Comparison of ENCODE assay signal across 19 cellular contexts in genomic region chr20:18712116-18712515, GRCh38.
DNase-seq lines count a peak whose midpoint lies in the region; ATAC-seq, FAIRE-seq and TF ChIP-seq lines count a peak whose summit lies in the region.
"Had no signal": no experiment of that assay in that cellular context is flagged by ENCODE, and none has a peak within 500 bp of the region (broad histone marks: within the 10 kb centered on the region; RNA-seq: fewer than 3 reads in every experiment).

No MANE protein-coding gene starts in this region.

- CTCF ChIA-PET in CD8-positive, alpha-beta T cell (lab: Charles Lee) = no interaction called here

- H4K20me1 ChIP-seq in astrocyte (ENCODE audit: insufficient read depth, low read length) = no peaks in the 10 kb centered on the region

- no peaks in the 10 kb centered on the region for H3K27me3 Mint-ChIP-seq in astrocyte (ENCODE audit: low read depth, unreplicated experiment)
- H3K27me3 Mint-ChIP-seq in progenitor cell of endocrine pancreas = no peaks in the 10 kb centered on the region
- no peaks in the 10 kb centered on the region for H3K27me3 Mint-ChIP-seq in CD8-positive, alpha-beta T cell (ENCODE audit: low read depth)
- H3K27me3 Mint-ChIP-seq in activated T-cell treated with anti-CD3 and anti-CD28 coated beads, Interleukin-2, amount 50 U/mL, for 24 hours = no peaks in the 10 kb centered on the region
- H3K27me3 Mint-ChIP-seq in stimulated activated naive B cell treated with anti-CD40 and anti-IgM and Interleukin-4, amounts not matched to agents 10 μg/mL and 1 μg/mL and 100 μg/mL, for 72 hours = no peaks in the 10 kb centered on the region
- H3K27me3 Mint-ChIP-seq: B cell; CD4-positive, alpha-beta T cell had no signal

- no peak overlapping the region for H3K4me2 ChIP-seq in astrocyte (ENCODE audit: low read length)

- no peaks in the 10 kb centered on the region for H3K27me3 ChIP-seq in astrocyte (ENCODE audit: insufficient read depth, low read length)
- H3K27me3 ChIP-seq in CD8-positive, alpha-beta T cell (ENCODE audit: insufficient read depth, low read length) = no peaks in the 10 kb centered on the region

- no peak overlapping the region for H3K4me3 ChIP-seq in astrocyte (ENCODE audit: insufficient read depth, low read depth, low read length)
- no peak overlapping the region for H3K4me3 ChIP-seq in CD8-positive, alpha-beta T cell (ENCODE audit: low read depth, low read length)

- no peaks in the 10 kb centered on the region for H3K9me3 ChIP-seq in astrocyte (ENCODE audit: insufficient read depth, low read depth, low read length)
- no peaks in the 10 kb centered on the region for H3K9me3 ChIP-seq in CD8-positive, alpha-beta T cell (ENCODE audit: low read length)

- H3K9me3 Mint-ChIP-seq in astrocyte (ENCODE audit: unreplicated experiment) (peaks cover 2% of the 10 kb centered on the region), progenitor cell of endocrine pancreas (ENCODE audit: low read depth) (no peaks in the 10 kb centered on the region)
- H3K9me3 Mint-ChIP-seq in CD8-positive, alpha-beta T cell = no peaks in the 10 kb centered on the region
- no peaks in the 10 kb centered on the region for H3K9me3 Mint-ChIP-seq in activated T-cell treated with anti-CD3 and anti-CD28 coated beads, Interleukin-2, amount 50 U/mL, for 24 hours
- H3K9me3 Mint-ChIP-seq in stimulated activated naive B cell treated with anti-CD40 and anti-IgM and Interleukin-4, amounts not matched to agents 10 μg/mL and 1 μg/mL and 100 μg/mL, for 72 hours = no peaks in the 10 kb centered on the region
- H3K9me3 Mint-ChIP-seq: CD4-positive, alpha-beta T cell had no signal

- H3K79me2 ChIP-seq in astrocyte (ENCODE audit: insufficient read depth, low read length) = peaks cover 2% of the 10 kb centered on the region

- H3K27ac ChIP-seq in astrocyte (ENCODE audit: low read depth, low read length) = no peak overlapping the region
- H3K27ac ChIP-seq in CD8-positive, alpha-beta T cell (ENCODE audit: low read depth, low read length) = no peak overlapping the region

- no peaks in the 10 kb centered on the region for H3K36me3 ChIP-seq in astrocyte (ENCODE audit: insufficient read depth, low read length)
- no peaks in the 10 kb centered on the region for H3K36me3 ChIP-seq in CD8-positive, alpha-beta T cell (ENCODE audit: insufficient read depth, low read length)

- no peak overlapping the region for H3K4me3 Mint-ChIP-seq in astrocyte (ENCODE audit: unreplicated experiment)
- H3K4me3 Mint-ChIP-seq in progenitor cell of endocrine pancreas (ENCODE audit: low read depth) = no peak overlapping the region
- no peak overlapping the region for H3K4me3 Mint-ChIP-seq in CD8-positive, alpha-beta T cell
- no peak overlapping the region for H3K4me3 Mint-ChIP-seq in activated T-cell treated with anti-CD3 and anti-CD28 coated beads, Interleukin-2, amount 50 U/mL, for 24 hours
- H3K4me3 Mint-ChIP-seq in stimulated activated naive B cell treated with anti-CD40 and anti-IgM and Interleukin-4, amounts not matched to agents 10 μg/mL and 1 μg/mL and 100 μg/mL, for 72 hours = no peak overlapping the region
- H3K4me3 Mint-ChIP-seq: B cell; CD4-positive, alpha-beta T cell had no signal

- H3K27ac Mint-ChIP-seq in astrocyte (ENCODE audit: unreplicated experiment) (peak overlapping the region; percentile 53), progenitor cell of endocrine pancreas (peak overlapping the region; percentile 51)
- no peak overlapping the region for H3K27ac Mint-ChIP-seq in CD8-positive, alpha-beta T cell
- no peak overlapping the region for H3K27ac Mint-ChIP-seq in activated T-cell treated with anti-CD3 and anti-CD28 coated beads, Interleukin-2, amount 50 U/mL, for 24 hours
- no peak overlapping the region for H3K27ac Mint-ChIP-seq in stimulated activated naive B cell treated with anti-CD40 and anti-IgM and Interleukin-4, amounts not matched to agents 10 μg/mL and 1 μg/mL and 100 μg/mL, for 72 hours
- H3K27ac Mint-ChIP-seq: B cell; CD4-positive, alpha-beta T cell had no signal

- H3K4me1 Mint-ChIP-seq in astrocyte (ENCODE audit: low read depth, unreplicated experiment) (peaks cover 5% of the 10 kb centered on the region), progenitor cell of endocrine pancreas (ENCODE audit: low read depth) (peaks cover 2% of the 10 kb centered on the region)
- H3K4me1 Mint-ChIP-seq in CD8-positive, alpha-beta T cell (ENCODE audit: low read depth) = peaks cover 16% of the 10 kb centered on the region
- H3K4me1 Mint-ChIP-seq in activated T-cell treated with anti-CD3 and anti-CD28 coated beads, Interleukin-2, amount 50 U/mL, for 24 hours (ENCODE audit: low read depth) = peaks cover 9% of the 10 kb centered on the region
- H3K4me1 Mint-ChIP-seq in stimulated activated naive B cell treated with anti-CD40 and anti-IgM and Interleukin-4, amounts not matched to agents 10 μg/mL and 1 μg/mL and 100 μg/mL, for 72 hours = peaks cover 5 to 12% of the 10 kb centered on the region in 2 donors

- no peak for FAIRE-seq in astrocyte (lab: Jason Lieb, UNC)
- FAIRE-seq: D721Med, GM12892, GM19239, H54 had no signal

- DNase-seq in HCEC 1CT (peak; percentile 27), astrocyte (ENCODE audit: low read depth) (no peak), fibroblast of gingiva (ENCODE audit: low read depth) (peak; percentile 58), progenitor cell of endocrine pancreas (ENCODE audit: low spot score, unreplicated experiment) (no peak)
- DNase-seq in CD8-positive, alpha-beta T cell = no peak
- no peak for DNase-seq in activated T-cell treated with anti-CD3 and anti-CD28 coated beads, Interleukin-2, amount 50 U/mL, for 24 hours
- no peak for DNase-seq in stimulated activated naive B cell treated with anti-CD40 and anti-IgM and Interleukin-4, amounts not matched to agents 10 μg/mL and 1 μg/mL and 100 μg/mL, for 72 hours
- DNase-seq: ACHN; C1 segment of cervical spinal cord; CD4-positive, alpha-beta T cell; COR-L47; DND-41; GDM1 had no signal

- intact Hi-C loops in CD8-positive, alpha-beta T cell (cut with DNase I, micrococcal nuclease) = no loop called here

- H3K4me1 ChIP-seq in astrocyte (ENCODE audit: insufficient read depth, low read length) = no peaks in the 10 kb centered on the region
- H3K4me1 ChIP-seq in CD8-positive, alpha-beta T cell (ENCODE audit: insufficient read depth, low read length) = no peaks in the 10 kb centered on the region

- POLR2A ChIA-PET in CD8-positive, alpha-beta T cell (lab: Charles Lee) = interaction anchor here (0.7 kb wide), 1 partner anchor 484 kb away, joined by 3 read pairs; no protein-coding TSS in a partner anchor

- no peak overlapping the region for H2AFZ ChIP-seq in astrocyte (ENCODE audit: low read depth, low read length)

- H3K36me3 Mint-ChIP-seq in astrocyte (ENCODE audit: low read depth, unreplicated experiment) (peaks cover 7% of the 10 kb centered on the region), progenitor cell of endocrine pancreas (ENCODE audit: insufficient read depth) (no peaks in the 10 kb centered on the region)
- peaks cover 29% of the 10 kb centered on the region for H3K36me3 Mint-ChIP-seq in CD8-positive, alpha-beta T cell
- peaks cover 35% of the 10 kb centered on the region for H3K36me3 Mint-ChIP-seq in activated T-cell treated with anti-CD3 and anti-CD28 coated beads, Interleukin-2, amount 50 U/mL, for 24 hours (ENCODE audit: low read depth)
- H3K36me3 Mint-ChIP-seq in stimulated activated naive B cell treated with anti-CD40 and anti-IgM and Interleukin-4, amounts not matched to agents 10 μg/mL and 1 μg/mL and 100 μg/mL, for 72 hours = peaks cover 25 to 30% of the 10 kb centered on the region in 2 donors

- TF ChIP-seq CTCF in astrocyte (IDR thresholded peaks at IDR 0.05; ENCODE audit: insufficient read depth, low read depth, low read length) = no peak
- TF ChIP-seq CTCF in progenitor cell of endocrine pancreas (IDR thresholded peaks at IDR 0.05; ENCODE audit: unreplicated experiment) = no peak
- no peak for TF ChIP-seq CTCF in CD8-positive, alpha-beta T cell (IDR thresholded peaks at IDR 0.05)

- ATAC-seq in CD8-positive, alpha-beta T cell = no peak
- ATAC-seq in stimulated activated naive B cell treated with anti-CD40 and anti-IgM and Interleukin-4, amounts not matched to agents 10 μg/mL and 1 μg/mL and 100 μg/mL, for 72 hours (replicated peaks) = no peak
- no peak for ATAC-seq in GM18517 (IDR thresholded peaks at IDR 0.05; ENCODE audit: unreplicated experiment)

- H3K9ac ChIP-seq in astrocyte (ENCODE audit: low read length) = no peak overlapping the region

Comparison
In these comparisons a context has a peak if more than half of its experiments do, and no peak if none do; other contexts are left out.
1. DNase-seq: peak in HCEC 1CT (single experiment) and fibroblast of gingiva (single experiment); none in astrocyte (single experiment), progenitor cell of endocrine pancreas (single experiment), CD8-positive, alpha-beta T cell (0 of 7), activated T-cell treated with anti-CD3 and anti-CD28 coated beads, Interleukin-2, amount 50 U/mL, for 24 hours (single experiment) and stimulated activated naive B cell treated with anti-CD40 and anti-IgM and Interleukin-4, amounts not matched to agents 10 μg/mL and 1 μg/mL and 100 μg/mL, for 72 hours (single experiment).
2. H3K27ac Mint-ChIP-seq: peak in astrocyte (single experiment) and progenitor cell of endocrine pancreas (single experiment); none in CD8-positive, alpha-beta T cell (single experiment), activated T-cell treated with anti-CD3 and anti-CD28 coated beads, Interleukin-2, amount 50 U/mL, for 24 hours (single experiment) and stimulated activated naive B cell treated with anti-CD40 and anti-IgM and Interleukin-4, amounts not matched to agents 10 μg/mL and 1 μg/mL and 100 μg/mL, for 72 hours (single experiment).